9 cellular contexts compared by ENCODE assay signal in the genomic region with DNA sequence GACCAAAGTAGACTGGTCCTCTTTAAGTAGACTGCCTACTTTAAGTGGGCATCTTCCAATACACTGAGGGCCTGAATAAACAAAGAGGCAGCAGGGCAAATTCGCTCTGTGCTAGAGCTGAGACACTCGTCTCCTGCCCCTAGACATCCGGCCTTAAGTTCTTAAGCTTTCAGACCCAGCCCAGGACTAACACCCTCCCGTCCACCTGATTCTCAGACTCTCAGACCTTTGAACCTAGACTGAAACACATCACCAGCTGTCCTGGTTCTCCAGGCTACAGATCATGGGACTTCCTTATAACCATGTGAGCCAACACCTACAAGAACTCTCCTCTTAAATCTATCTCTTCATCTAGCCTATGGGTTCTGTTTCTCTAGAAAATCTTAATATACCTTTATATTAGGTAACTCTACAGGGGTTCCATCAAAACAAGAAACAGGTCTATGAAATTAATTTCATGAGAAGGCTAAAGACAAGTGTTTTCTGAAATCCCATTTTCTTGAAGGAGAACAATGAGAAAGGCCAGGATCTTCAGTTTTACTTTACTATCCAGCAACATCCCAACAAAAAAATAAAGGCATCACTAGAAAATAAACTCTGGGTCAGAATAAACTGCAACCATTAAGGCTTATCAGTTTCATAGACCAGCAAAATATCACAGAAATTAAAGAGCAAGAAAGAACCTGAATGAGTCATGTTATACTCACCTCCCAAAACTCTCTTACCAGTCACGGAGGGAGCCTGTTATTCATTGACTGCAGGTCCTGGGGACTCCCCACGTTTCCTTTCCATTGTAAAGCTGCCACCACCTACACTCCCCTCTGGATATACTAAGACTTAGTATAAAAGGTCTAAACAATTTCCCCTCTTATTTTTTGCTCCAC. TPM values are rescaled to one million over a fixed set of nuclear protein-coding genes. Genes with fewer than 3 reads are reported as not detected.
A peak's percentile ranks its signal among the peaks of the same experiment; 100 is the strongest.
DNase-seq lines count a peak whose midpoint lies in the region; ATAC-seq, FAIRE-seq and TF ChIP-seq lines count a peak whose summit lies in the region.
"Had no signal": no experiment of that assay in that cellular context is flagged by ENCODE, and none has a peak within 500 bp of the region (broad histone marks: within the 10 kb centered on the region; RNA-seq: fewer than 3 reads in every experiment).

No MANE protein-coding gene starts in this region.

- H3K36me3 Mint-ChIP-seq in stimulated activated memory B cell treated with anti-CD40 and anti-IgM and Interleukin-4, amounts not matched to agents 10 μg/mL and 1 μg/mL and 100 μg/mL, for 72 hours, result no peaks in the 10 kb centered on the region

- H3K4me1 ChIP-seq in gastroesophageal sphincter, result peaks cover 0 to 33% (median 2%) of the 10 kb centered on the region in 3 donors

- H3K36me3 ChIP-seq in gastroesophageal sphincter, result no peaks in the 10 kb centered on the region

- H3K27me3 Mint-ChIP-seq in stimulated activated memory B cell treated with anti-CD40 and anti-IgM and Interleukin-4, amounts not matched to agents 10 μg/mL and 1 μg/mL and 100 μg/mL, for 72 hours, result no peaks in the 10 kb centered on the region
- H3K27me3 Mint-ChIP-seq: naive thymus-derived CD4-positive, alpha-beta T cell had no signal

- no peaks in the 10 kb centered on the region for H3K9me3 Mint-ChIP-seq in stimulated activated memory B cell treated with anti-CD40 and anti-IgM and Interleukin-4, amounts not matched to agents 10 μg/mL and 1 μg/mL and 100 μg/mL, for 72 hours
- H3K9me3 Mint-ChIP-seq: naive thymus-derived CD4-positive, alpha-beta T cell had no signal

- ATAC-seq in GM21786 (IDR thresholded peaks at IDR 0.05; ENCODE audit: unreplicated experiment), result peak; percentile 54
- no peak for ATAC-seq in gastroesophageal sphincter
- no peak for ATAC-seq in HG03469 (IDR thresholded peaks at IDR 0.05; ENCODE audit: unreplicated experiment)
- ATAC-seq in stimulated activated memory B cell treated with anti-CD40 and anti-IgM and Interleukin-4, amounts not matched to agents 10 μg/mL and 1 μg/mL and 100 μg/mL, for 72 hours, result no peak
- ATAC-seq: naive thymus-derived CD4-positive, alpha-beta T cell had no signal

- 43 to 67% methylated on average over 2 to 5 of the region's 6 CpGs for WGBS in gastroesophageal sphincter (ENCODE audit: low coverage in 1 of 2), 2 donors

- no peaks in the 10 kb centered on the region for H3K9me3 ChIP-seq in gastroesophageal sphincter

- no peaks in the 10 kb centered on the region for H3K27me3 ChIP-seq in gastroesophageal sphincter

- H3K4me3 ChIP-seq in gastroesophageal sphincter, result no peak overlapping the region

- no peak overlapping the region for H3K27ac Mint-ChIP-seq in stimulated activated memory B cell treated with anti-CD40 and anti-IgM and Interleukin-4, amounts not matched to agents 10 μg/mL and 1 μg/mL and 100 μg/mL, for 72 hours
- H3K27ac Mint-ChIP-seq: naive thymus-derived CD4-positive, alpha-beta T cell had no signal

- no peak overlapping the region for H3K4me3 Mint-ChIP-seq in stimulated activated memory B cell treated with anti-CD40 and anti-IgM and Interleukin-4, amounts not matched to agents 10 μg/mL and 1 μg/mL and 100 μg/mL, for 72 hours
- H3K4me3 Mint-ChIP-seq: naive thymus-derived CD4-positive, alpha-beta T cell had no signal

- no peak for TF ChIP-seq POLR2A in gastroesophageal sphincter (IDR thresholded peaks at IDR 0.05)

- H3K4me1 Mint-ChIP-seq in stimulated activated memory B cell treated with anti-CD40 and anti-IgM and Interleukin-4, amounts not matched to agents 10 μg/mL and 1 μg/mL and 100 μg/mL, for 72 hours, result no peaks in the 10 kb centered on the region

- H3K27ac ChIP-seq in gastroesophageal sphincter, result peak overlapping the region; percentile 56 to 67 (median 58)

- no peak for TF ChIP-seq EP300 in gastroesophageal sphincter (IDR thresholded peaks at IDR 0.05)

- DNase-seq in RCC 7860 (ENCODE audit: low spot score) (peak; percentile 82), GM19239 (ENCODE audit: insufficient read length, low spot score) (no peak)
- DNase-seq in stimulated activated CD4-positive, alpha-beta T cell treated with anti-CD3 and anti-CD28 coated beads, Interleukin-4, amount 100 ng/mL, for 24 hours, result peak; percentile 35
- DNase-seq in central memory CD4-positive, alpha-beta T cell, result no peak

- TF ChIP-seq CTCF in gastroesophageal sphincter (IDR thresholded peaks at IDR 0.05), result no peak

- FAIRE-seq in RCC 7860 (lab: Jason Lieb, UNC), result peak; percentile 97
- FAIRE-seq in GM19239 (lab: Jason Lieb, UNC), result no peak

RNA-seq across cellular contexts. Expression of gene ADGRA3, which starts 14.8 kb away (rescaled TPM):
- 10 to 100 TPM; 17.8 to 48.8 (median 32.4) TPM for total RNA-seq in gastroesophageal sphincter

Comparison
In these comparisons a context has a peak if more than half of its experiments do, and no peak if none do; other contexts are left out.
1. DNase-seq: peak in RCC 7860 (single experiment) and stimulated activated CD4-positive, alpha-beta T cell treated with anti-CD3 and anti-CD28 coated beads, Interleukin-4, amount 100 ng/mL, for 24 hours (single experiment); none in central memory CD4-positive, alpha-beta T cell (single experiment) and GM19239 (single experiment).